ENCODE assay signal across 8 cellular contexts in genomic region chr7:28180031-28180363, GRCh38. TPM values are rescaled to one million over a fixed set of nuclear protein-coding genes. Genes with fewer than 3 reads are reported as not detected.
DNase-seq lines count a peak whose midpoint lies in the region; ATAC-seq and TF ChIP-seq lines count a peak whose summit lies in the region.

No MANE protein-coding gene starts in this region.

- H3K27ac ChIP-seq in RWPE1, result peak overlapping the region; percentile 65
- H3K27ac ChIP-seq in skin epidermis, result peak overlapping the region; percentile 23 to 91 (median 81)

- peak; percentile 14 for ATAC-seq in GM19452 (IDR thresholded peaks at IDR 0.05; ENCODE audit: unreplicated experiment)

- CTCF ChIA-PET in RWPE1 (lab: Yijun Ruan, JAX), result no interaction called here

- DNase-seq in RWPE1 (ENCODE audit: low spot score) (no peak), germinal center (ENCODE audit: low spot score) (peak; percentile 51), occipital lobe (lab: John Stamatoyannopoulos, UW) (no peak), NCI-H2196 (lab: John Stamatoyannopoulos, UW; ENCODE audit: unreplicated experiment) (no peak), amniotic stem cell (lab: John Stamatoyannopoulos, UW) (no peak)
- no peak for DNase-seq in stimulated activated CD4-positive, alpha-beta T cell treated with anti-CD3 and anti-CD28 coated beads, Interleukin-4, amount 100 ng/mL, for 1 hour

- TF ChIP-seq CTCF in RWPE1 (conservative IDR thresholded peaks at IDR 0.05; ENCODE audit: low read depth), result no peak

- POLR2A ChIA-PET in RWPE1 (lab: Yijun Ruan, JAX; ENCODE audit: low non-redundant PET), result no interaction called here

- H3K4me3 ChIP-seq in skin epidermis, result peak overlapping the region; percentile 49 to 92 (median 74)

RNA-seq across cellular contexts. Expression of gene JAZF1, which starts 0.6 kb away (rescaled TPM):
- 62.1 TPM for total RNA-seq in occipital lobe
